ENCODE assay signal across 8 cellular contexts in the genomic region with DNA sequence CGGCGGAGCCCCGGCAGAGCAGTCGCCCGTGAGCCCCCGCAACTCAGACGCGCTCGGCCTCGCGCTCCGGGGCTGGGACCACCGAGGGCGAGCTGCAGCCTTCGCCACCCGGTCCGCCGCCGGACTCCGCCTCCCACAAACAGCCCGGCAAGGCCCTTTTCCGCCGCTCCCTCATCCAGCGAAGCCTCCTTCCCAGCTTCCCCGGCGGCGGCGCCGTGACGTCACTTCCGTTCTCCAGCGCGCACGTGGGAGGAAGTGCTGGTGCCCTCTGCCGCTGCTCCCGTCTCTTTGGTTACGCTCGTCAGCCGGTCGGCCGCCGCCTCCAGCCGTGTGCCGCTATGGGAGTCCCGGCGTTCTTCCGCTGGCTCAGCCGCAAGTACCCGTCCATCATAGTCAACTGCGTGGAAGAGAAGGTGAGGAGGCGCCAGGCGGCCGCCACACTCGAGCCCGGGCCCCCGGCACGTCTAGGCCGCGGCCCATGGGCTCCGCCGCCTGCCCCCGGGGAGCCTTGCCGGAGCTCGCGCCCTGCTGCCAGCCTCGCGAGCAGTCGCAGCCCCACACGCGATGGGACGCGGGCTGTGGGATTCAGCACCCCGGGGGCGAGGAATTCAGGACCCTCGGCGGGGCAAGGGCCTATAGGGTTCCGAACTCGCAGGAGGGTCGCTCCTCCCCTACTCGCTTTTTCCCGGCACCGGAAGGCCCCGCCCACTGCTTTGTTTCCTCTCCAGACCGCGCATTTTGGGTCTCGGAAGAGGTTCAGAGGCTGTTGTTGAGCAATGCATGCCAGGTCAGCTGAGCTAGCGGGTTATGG. TPM values are rescaled to one million over a fixed set of nuclear protein-coding genes. Genes with fewer than 3 reads are reported as not detected.
DNase-seq lines count a peak whose midpoint lies in the region; ATAC-seq, FAIRE-seq and TF ChIP-seq lines count a peak whose summit lies in the region.

Gene XRN2, plus strand, starts transcription at position 271 of the 811 bp plus-strand sequence. Its CDS starts 68 bp downstream, at position 339.

- peak; percentile 85 for ATAC-seq in GM19043 (IDR thresholded peaks at IDR 0.05; ENCODE audit: low read depth, unreplicated experiment)
- peak; percentile 86 for ATAC-seq in HG03378 (IDR thresholded peaks at IDR 0.05; ENCODE audit: unreplicated experiment)

- peak within 1 kb of the TSS; percentile 93 to 96 for H3K27ac ChIP-seq in kidney (ENCODE audit: low read depth in 2 of 2, low read length in 2 of 2)

- peak within 1 kb of the TSS; percentile 93 to 97 for H3K4me3 ChIP-seq in kidney (ENCODE audit: low read length in 2 of 2)

- H3K36me3 ChIP-seq in kidney (ENCODE audit: control insufficient read depth in 1 of 2, insufficient read depth in 2 of 2, low read length in 2 of 2): no peaks in the 10 kb centered on the region

- H3K4me1 ChIP-seq in kidney (ENCODE audit: control insufficient read depth in 1 of 2, insufficient read depth in 1 of 2, low read depth in 1 of 2, low read length in 2 of 2): peaks cover 2 to 15% of the 10 kb centered on the region in 2 donors

- DNase-seq in AG20443 (ENCODE audit: low spot score): peak; percentile 97
- DNase-seq in NCI-H446 treated with DMSO at 0.1 percent for 48 hours (lab: John Stamatoyannopoulos, UW): peak; percentile 83
- DNase-seq in activated CD4-positive, CD25-positive, alpha-beta regulatory T cell treated with anti-CD3 and anti-CD28 coated beads, Interleukin-2, amount 50 U/mL, for 72 hours: peak; percentile 96
- DNase-seq in cerebellar nuclear complex (lab: John Stamatoyannopoulos, UW): peak; percentile 7 to 60
- DNase-seq in kidney: peak; percentile 99
- DNase-seq in stimulated activated CD4-positive, alpha-beta T cell treated with anti-CD3 and anti-CD28 coated beads, Interleukin-15, amount 100 ng/mL, for 24 hours: peak; percentile 97

- H3K9ac ChIP-seq in kidney (ENCODE audit: low read length in 2 of 2): peak within 1 kb of the TSS; percentile 93 to 96

- no peak for TF ChIP-seq CTCF in kidney (IDR thresholded peaks at IDR 0.05; ENCODE audit: borderline replicate concordance, extremely low read depth, insufficient read depth)

- intact Hi-C loops in kidney (cut with DNase I): no loop called here

- no peaks in the 10 kb centered on the region for H3K9me3 ChIP-seq in kidney (ENCODE audit: control insufficient read depth in 1 of 2, low read length in 2 of 2)

- FAIRE-seq in kidney (lab: Jason Lieb, UNC): no peak

RNA-seq across cellular contexts. Expression of gene XRN2, which starts in this region (rescaled TPM):
- 60.9 TPM for total RNA-seq in kidney
- polyA plus RNA-seq in kidney (ENCODE audit: insufficient read depth, low read depth, low replicate concordance): 22.6 TPM

Comparison
In these comparisons a context has a peak if more than half of its experiments do, and no peak if none do; other contexts are left out.
1. Peak in every context shown above with its lines: DNase-seq, ATAC-seq, H3K4me3 ChIP-seq and H3K27ac ChIP-seq.
2. DNase-seq: peak in every context shown above with its lines; median percentile 99 in kidney; 97 in AG20443; 97 in stimulated activated CD4-positive, alpha-beta T cell treated with anti-CD3 and anti-CD28 coated beads, Interleukin-15, amount 100 ng/mL, for 24 hours; 96 in activated CD4-positive, CD25-positive, alpha-beta regulatory T cell treated with anti-CD3 and anti-CD28 coated beads, Interleukin-2, amount 50 U/mL, for 72 hours; 83 in NCI-H446 treated with DMSO at 0.1 percent for 48 hours; 34 in cerebellar nuclear complex.